In the genomic region with DNA sequence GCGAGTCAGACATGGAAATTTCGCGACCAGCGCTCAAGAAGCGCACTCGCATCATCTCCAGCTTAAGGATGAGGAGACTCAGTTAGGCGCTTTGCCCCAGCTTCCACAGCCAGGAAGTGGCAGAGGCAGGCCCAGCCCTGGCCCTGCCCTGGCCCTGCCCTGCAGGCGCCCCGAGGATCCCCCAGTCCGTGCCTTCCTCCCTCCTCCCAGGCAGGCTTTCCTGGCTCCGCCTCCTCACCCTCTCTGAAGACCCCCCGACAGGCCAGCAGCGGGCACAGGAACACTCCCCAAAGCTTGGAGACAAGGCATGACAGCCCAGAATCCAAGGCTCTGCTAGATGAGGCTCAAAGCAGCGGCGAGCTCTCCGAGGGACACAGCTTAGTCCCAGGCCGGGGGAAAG, we compare ENCODE assay signal across 12 cellular contexts. TPM values are rescaled to one million over a fixed set of nuclear protein-coding genes. Genes with fewer than 3 reads are reported as not detected.
DNase-seq lines count a peak whose midpoint lies in the region; ATAC-seq and TF ChIP-seq lines count a peak whose summit lies in the region.
"Had no signal": no experiment of that assay in that cellular context is flagged by ENCODE, and none has a peak within 500 bp of the region (broad histone marks: within the 10 kb centered on the region; RNA-seq: fewer than 3 reads in every experiment).

No MANE protein-coding gene starts in this region.

- H3K9me3 ChIP-seq in BE2C (no peaks in the 10 kb centered on the region), fibroblast of lung (ENCODE audit: control insufficient read depth, insufficient read depth, low read depth, low read length) (no peaks in the 10 kb centered on the region), skeletal muscle satellite cell (replicated peaks; ENCODE audit: low read length) (no peaks in the 10 kb centered on the region)

- peak overlapping the region; percentile 53 for H2AFZ ChIP-seq in fibroblast of lung (ENCODE audit: low read length)

- ATAC-seq in HG02588 (IDR thresholded peaks at IDR 0.05; ENCODE audit: unreplicated experiment), result no peak

- H3K4me1 ChIP-seq in BE2C, result no peaks in the 10 kb centered on the region
- H3K4me1 ChIP-seq in fibroblast of lung (ENCODE audit: control insufficient read depth, extremely low read depth, insufficient read depth, low read length), result no peaks in the 10 kb centered on the region
- peaks cover 24% of the 10 kb centered on the region for H3K4me1 ChIP-seq in skeletal muscle satellite cell (ENCODE audit: control insufficient read depth, insufficient read depth, low read length)

- no peak overlapping the region for H3K27ac ChIP-seq in fibroblast of lung (ENCODE audit: insufficient read depth, low read length)

- no peaks in the 10 kb centered on the region for H3K27me3 ChIP-seq in BE2C
- no peaks in the 10 kb centered on the region for H3K27me3 ChIP-seq in fibroblast of lung (ENCODE audit: control insufficient read depth, insufficient read depth, low read length)
- H3K27me3 ChIP-seq in skeletal muscle satellite cell (ENCODE audit: control insufficient read depth, insufficient read depth, low read length), result no peaks in the 10 kb centered on the region

- H3K4me3 ChIP-seq in BE2C (ENCODE audit: low read depth, low read length) (peak overlapping the region; percentile 83; the same call in 1 of the 2 replicates), fibroblast of lung (replicated peaks in 1 of 4; ENCODE audit: control extremely low read depth in 1 of 4, insufficient read depth in 1 of 4, low read depth in 3 of 4, low read length in 4 of 4) (peak overlapping the region in 2 of 4 experiments; percentile 61 to 65), skeletal muscle satellite cell (ENCODE audit: low read length) (peak overlapping the region; percentile 74)

- DNase-seq in BE2C (no peak), NCI-H69 (lab: John Stamatoyannopoulos, UW) (peak; percentile 38), fibroblast of lung (ENCODE audit: low read depth in 2 of 2) (no peak), SIG-M5 (lab: John Stamatoyannopoulos, UW) (no peak), NCI-H2081 treated with DMSO at 0.1 percent for 48 hours (lab: John Stamatoyannopoulos, UW) (no peak)
- DNase-seq: activated CD4-positive, alpha-beta T cell treated with anti-CD3 and anti-CD28 coated beads for 48 hours; activated effector memory CD4-positive, alpha-beta T cell treated with Interleukin-2 at 50 U/mL for 16 hours; NCI-H1105; Right ventricle myocardium superior; T-cell had no signal

- TF ChIP-seq CTCF in BE2C (IDR thresholded peaks at IDR 0.05; ENCODE audit: low read depth, low read length) (no peak), fibroblast of lung (conservative IDR thresholded peaks at IDR 0.05 in 1 of 2, IDR thresholded peaks at IDR 0.05 in 1 of 2; ENCODE audit: low read depth in 1 of 2, low read length in 2 of 2) (no peak)

- no peak overlapping the region for H3K9ac ChIP-seq in fibroblast of lung (ENCODE audit: insufficient read depth, low read length)
- peak overlapping the region; percentile 67 for H3K9ac ChIP-seq in skeletal muscle satellite cell (ENCODE audit: low read depth, low read length)

- H3K4me2 ChIP-seq in fibroblast of lung (ENCODE audit: extremely low read depth, insufficient read depth, low read length) (no peak overlapping the region), skeletal muscle satellite cell (ENCODE audit: low read length) (peak overlapping the region; percentile 91)

- peaks cover 12% of the 10 kb centered on the region for H3K36me3 ChIP-seq in BE2C
- peaks cover 3% of the 10 kb centered on the region for H3K36me3 ChIP-seq in fibroblast of lung (ENCODE audit: control insufficient read depth, insufficient read depth, low read length)
- H3K36me3 ChIP-seq in skeletal muscle satellite cell (ENCODE audit: insufficient read depth, low read length), result peaks cover 12% of the 10 kb centered on the region

- H3K79me2 ChIP-seq in fibroblast of lung (ENCODE audit: control insufficient read depth, insufficient read depth, low read length), result no peaks in the 10 kb centered on the region

- no peaks in the 10 kb centered on the region for H4K20me1 ChIP-seq in fibroblast of lung (ENCODE audit: control insufficient read depth, extremely low read depth, insufficient read depth, low read length)

RNA-seq across cellular contexts. Expression of gene UBR7, which starts 25.1 kb away (rescaled TPM):
- 38.7 TPM for polyA plus RNA-seq in BE2C (2012; ENCODE audit: insufficient read depth, insufficient read length, low read depth)
- 27.7 and 34.0 TPM in 2 replicates for total RNA-seq in fibroblast of lung
- polyA plus RNA-seq in fibroblast of lung, result 25.4 and 48.9 TPM in 2 replicates
- polyA plus RNA-seq in fibroblast of lung (2012), result 14.2 and 29.3 TPM in 2 replicates
- polyA minus RNA-seq in fibroblast of lung (ENCODE audit: low replicate concordance), result 7.7 and 11.4 TPM in 2 replicates
- 16.7 and 18.3 TPM in 2 replicates for total RNA-seq in skeletal muscle satellite cell (2012; rRNA removed)

RNA-seq across cellular contexts. Expression of gene GON7, which starts 25.3 kb away (rescaled TPM):
- 24.0 TPM for polyA plus RNA-seq in BE2C (2012; ENCODE audit: insufficient read depth, insufficient read length, low read depth)
- total RNA-seq in fibroblast of lung, result 11.3 and 17.2 TPM in 2 replicates
- polyA plus RNA-seq in fibroblast of lung, result 13.1 and 14.4 TPM in 2 replicates
- 11.5 and 13.1 TPM in 2 replicates for polyA plus RNA-seq in fibroblast of lung (2012)
- polyA minus RNA-seq in fibroblast of lung (ENCODE audit: low replicate concordance), result 0.82 TPM in 1 of 2 replicates, not detected in the other
- total RNA-seq in skeletal muscle satellite cell (2012; rRNA removed), result 22.3 and 23.3 TPM in 2 replicates

RNA-seq across cellular contexts. Expression of gene LYSET, which starts 47.0 kb away (rescaled TPM):
- polyA plus RNA-seq in BE2C (2012; ENCODE audit: insufficient read depth, insufficient read length, low read depth), result 33.0 TPM
- 8.5 and 11.6 TPM in 2 replicates for total RNA-seq in fibroblast of lung
- polyA plus RNA-seq in fibroblast of lung, result 11.6 and 11.9 TPM in 2 replicates
- polyA plus RNA-seq in fibroblast of lung (2012), result 13.8 and 15.0 TPM in 2 replicates
- 0.35 and 6.4 TPM in 2 replicates for polyA minus RNA-seq in fibroblast of lung (ENCODE audit: low replicate concordance)
- total RNA-seq in skeletal muscle satellite cell (2012; rRNA removed), result 6.8 and 8.3 TPM in 2 replicates

RNA-seq across cellular contexts. Expression of gene MOAP1, which starts 47.5 kb away (rescaled TPM):
- 75.6 TPM for polyA plus RNA-seq in BE2C (2012; ENCODE audit: insufficient read depth, insufficient read length, low read depth)
- total RNA-seq in fibroblast of lung, result 16.9 and 21.3 TPM in 2 replicates
- polyA plus RNA-seq in fibroblast of lung, result 12.4 and 18.5 TPM in 2 replicates
- 8.1 and 10.9 TPM in 2 replicates for polyA plus RNA-seq in fibroblast of lung (2012)
- 5.1 and 6.7 TPM in 2 replicates for polyA minus RNA-seq in fibroblast of lung (ENCODE audit: low replicate concordance)
- total RNA-seq in skeletal muscle satellite cell (2012; rRNA removed), result 6.1 and 8.5 TPM in 2 replicates
